Comparison of ENCODE assay signal across 13 cellular contexts in the genomic region with DNA sequence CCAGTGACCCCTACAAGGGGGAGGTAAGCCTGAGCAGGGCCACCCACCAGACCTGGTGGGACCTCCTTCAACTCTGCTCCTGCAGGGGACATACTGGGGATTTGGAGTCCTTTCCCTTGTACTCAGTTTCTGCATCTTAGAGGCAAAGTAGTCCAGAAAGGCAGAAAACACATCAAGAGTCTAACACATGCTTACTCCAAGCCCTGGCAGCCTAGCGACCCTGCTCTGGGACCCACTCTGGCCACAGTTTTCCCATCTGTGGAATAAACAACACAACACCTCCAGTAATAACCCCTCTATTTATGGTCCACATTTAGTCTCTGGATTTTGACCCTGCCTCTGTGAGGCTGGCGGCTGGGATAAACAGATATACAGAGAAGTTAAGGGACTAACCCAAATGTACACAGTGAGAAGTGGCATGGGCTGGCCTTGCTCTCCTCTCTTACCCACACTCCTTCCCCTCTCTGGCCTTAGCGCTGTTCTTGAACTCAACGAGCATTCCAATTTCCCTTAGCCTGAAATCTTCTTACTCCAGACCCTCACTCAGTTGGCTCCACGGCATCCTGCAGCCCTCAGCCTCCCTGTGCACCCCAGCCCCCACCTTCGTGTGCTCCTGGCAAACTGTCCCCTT. TPM values are rescaled to one million over a fixed set of nuclear protein-coding genes. Genes with fewer than 3 reads are reported as not detected.
DNase-seq lines count a peak whose midpoint lies in the region; ATAC-seq and TF ChIP-seq lines count a peak whose summit lies in the region.
"Had no signal": no experiment of that assay in that cellular context is flagged by ENCODE, and none has a peak within 500 bp of the region (broad histone marks: within the 10 kb centered on the region; RNA-seq: fewer than 3 reads in every experiment).

No MANE protein-coding gene starts in this region.

- ATAC-seq in memory B cell (ENCODE audit: low read depth) = no peak
- no peak for ATAC-seq in GM19328 (IDR thresholded peaks at IDR 0.05; ENCODE audit: unreplicated experiment)
- ATAC-seq: mucosa of descending colon had no signal

- H3K4me3 Mint-ChIP-seq in IgD-negative memory B cell = peak overlapping the region; percentile 33 to 83 (median 58)
- no peak overlapping the region for H3K4me3 Mint-ChIP-seq in memory B cell
- H3K4me3 Mint-ChIP-seq in CD8-positive, alpha-beta memory T cell = no peak overlapping the region

- H3K4me1 Mint-ChIP-seq in IgD-negative memory B cell = peaks cover 13 to 50% (median 32%) of the 10 kb centered on the region in 3 donors
- H3K4me1 Mint-ChIP-seq in memory B cell = peaks cover 57% of the 10 kb centered on the region
- peaks cover 5 to 27% (median 11%) of the 10 kb centered on the region in 3 donors for H3K4me1 Mint-ChIP-seq in CD8-positive, alpha-beta memory T cell

- DNase-seq in adrenal gland = no peak
- DNase-seq in memory B cell (ENCODE audit: low spot score in 2 of 2) = no peak
- DNase-seq in substantia nigra (lab: John Stamatoyannopoulos, UW) = peak in 1 of 49 donors; percentile 20
- DNase-seq in WERI-Rb-1 = no peak
- no peak for DNase-seq in activated CD8-positive, alpha-beta memory T cell treated with anti-CD3 and anti-CD28 coated beads, Interleukin-2, amount 50 U/mL, for 48 hours
- DNase-seq in CD8-positive, alpha-beta memory T cell = no peak
- DNase-seq: activated CD4-positive, alpha-beta T cell treated with anti-CD3 and anti-CD28 coated beads, Interleukin-2, amount 50 U/mL, for 1 hour; activated effector memory CD4-positive, alpha-beta T cell treated with Interleukin-2 at 50 U/mL for 16 hours; Kasumi-1; mucosa of descending colon; NCI-H2029 treated with DMSO at 0.1 percent for 48 hours had no signal

- H3K4me3 ChIP-seq in adrenal gland (peak overlapping the region in 1 of 4 donors; percentile 20), WERI-Rb-1 (ENCODE audit: low read depth, low read length) (no peak overlapping the region)
- H3K4me3 ChIP-seq in CD8-positive, alpha-beta memory T cell (ENCODE audit: low read length) = no peak overlapping the region
- H3K4me3 ChIP-seq: mucosa of descending colon had no signal

- no peaks in the 10 kb centered on the region for H3K9me3 Mint-ChIP-seq in IgD-negative memory B cell
- H3K9me3 Mint-ChIP-seq in memory B cell = no peaks in the 10 kb centered on the region
- no peaks in the 10 kb centered on the region for H3K9me3 Mint-ChIP-seq in CD8-positive, alpha-beta memory T cell

- CTCF ChIA-PET in CD8-positive, alpha-beta memory T cell (lab: Charles Lee) = interaction anchor here (0.6 kb wide), 1 partner anchor 256 kb away, joined by 4 read pairs; no protein-coding TSS in a partner anchor

- WGBS in adrenal gland, 4 donors = 30 to 40% (median 35%) methylated on average over 6 of the region's 6 CpGs

- no peak for TF ChIP-seq POLR2A in adrenal gland (IDR thresholded peaks at IDR 0.05)

- H3K36me3 Mint-ChIP-seq in IgD-negative memory B cell (no peaks in the 10 kb centered on the region), memory B cell (peaks cover 3% of the 10 kb centered on the region)
- H3K36me3 Mint-ChIP-seq in CD8-positive, alpha-beta memory T cell = no peaks in the 10 kb centered on the region

- H3K27ac Mint-ChIP-seq in IgD-negative memory B cell (no peak overlapping the region), memory B cell (peak overlapping the region; percentile 81)
- peak overlapping the region in 2 of 8 donors; percentile 27 to 43 for H3K27ac Mint-ChIP-seq in CD8-positive, alpha-beta memory T cell

- peaks cover 72 to 73% of the 10 kb centered on the region in 2 donors for H3K4me1 ChIP-seq in adrenal gland (replicated peaks in 1 of 2)
- H3K4me1 ChIP-seq in CD8-positive, alpha-beta memory T cell (ENCODE audit: insufficient read depth, low read length) = peaks cover 17% of the 10 kb centered on the region

- intact Hi-C loops in adrenal gland (cut with DNase I) = loop anchor here in 1 of 2 donors (10.0 kb wide), 1 partner anchor 45 kb away; no protein-coding TSS in a partner anchor

- H3K36me3 ChIP-seq in adrenal gland (replicated peaks in 1 of 2) (no peaks in the 10 kb centered on the region), WERI-Rb-1 (peaks cover 26% of the 10 kb centered on the region)
- H3K36me3 ChIP-seq in CD8-positive, alpha-beta memory T cell (ENCODE audit: insufficient read depth, low read length) = no peaks in the 10 kb centered on the region

- POLR2A ChIA-PET in CD8-positive, alpha-beta memory T cell (lab: Charles Lee) = no interaction called here

- H3K27ac ChIP-seq in adrenal gland = peak overlapping the region; percentile 77 to 96 (median 91)
- H3K27ac ChIP-seq in substantia nigra (ENCODE audit: low read depth, low read length, poor library complexity, severe bottlenecking) = peak overlapping the region; percentile 89
- no peak overlapping the region for H3K27ac ChIP-seq in WERI-Rb-1
- H3K27ac ChIP-seq in CD8-positive, alpha-beta memory T cell (ENCODE audit: low read depth, low read length) = no peak overlapping the region

- H3K9me3 ChIP-seq in adrenal gland (replicated peaks in 1 of 3) (no peaks in the 10 kb centered on the region), WERI-Rb-1 (ENCODE audit: severe bottlenecking) (no peaks in the 10 kb centered on the region)
- no peaks in the 10 kb centered on the region for H3K9me3 ChIP-seq in CD8-positive, alpha-beta memory T cell (ENCODE audit: low read length)
- H3K9me3 ChIP-seq: mucosa of descending colon had no signal

- H3K27me3 ChIP-seq in adrenal gland (no peaks in the 10 kb centered on the region), WERI-Rb-1 (ENCODE audit: insufficient read depth, low read depth, severe bottlenecking) (no peaks in the 10 kb centered on the region)
- H3K27me3 ChIP-seq in CD8-positive, alpha-beta memory T cell (ENCODE audit: insufficient read depth, low read length, poor library complexity, severe bottlenecking) = no peaks in the 10 kb centered on the region

- H3K27me3 Mint-ChIP-seq in IgD-negative memory B cell (no peaks in the 10 kb centered on the region), memory B cell (no peaks in the 10 kb centered on the region)
- H3K27me3 Mint-ChIP-seq in CD8-positive, alpha-beta memory T cell = peaks cover 9 to 24% of the 10 kb centered on the region in 2 donors

- TF ChIP-seq CTCF in adrenal gland (IDR thresholded peaks at IDR 0.05) = no peak
- TF ChIP-seq CTCF in WERI-Rb-1 (IDR thresholded peaks at IDR 0.05; ENCODE audit: low read depth, low read length) = no peak

RNA-seq across cellular contexts. Expression of gene TLDC2, which starts 16.1 kb away (rescaled TPM):
- polyA plus RNA-seq in IgD-negative memory B cell = not detected
- total RNA-seq in adrenal gland = under 1 TPM in 1 of 8 donors, not detected in 7; 0.29 TPM
- polyA plus RNA-seq in adrenal gland = under 1 TPM in 2 of 3 donors, not detected in 1; 0.10 to 0.22 TPM
- total RNA-seq in CD8-positive, alpha-beta memory T cell = not detected
- 0.29 TPM for polyA plus RNA-seq in CD8-positive, alpha-beta memory T cell

Comparison
In these comparisons a context has a peak if more than half of its experiments do, and no peak if none do; other contexts are left out.
1. H3K4me3 Mint-ChIP-seq: peak in IgD-negative memory B cell (4 of 4); none in memory B cell (single experiment) and CD8-positive, alpha-beta memory T cell (0 of 7).
2. H3K27ac ChIP-seq: peak in adrenal gland (5 of 5) and substantia nigra (single experiment); none in WERI-Rb-1 (single experiment) and CD8-positive, alpha-beta memory T cell (single experiment).